Comparison of ENCODE assay signal across 2 cellular contexts in the genomic region with DNA sequence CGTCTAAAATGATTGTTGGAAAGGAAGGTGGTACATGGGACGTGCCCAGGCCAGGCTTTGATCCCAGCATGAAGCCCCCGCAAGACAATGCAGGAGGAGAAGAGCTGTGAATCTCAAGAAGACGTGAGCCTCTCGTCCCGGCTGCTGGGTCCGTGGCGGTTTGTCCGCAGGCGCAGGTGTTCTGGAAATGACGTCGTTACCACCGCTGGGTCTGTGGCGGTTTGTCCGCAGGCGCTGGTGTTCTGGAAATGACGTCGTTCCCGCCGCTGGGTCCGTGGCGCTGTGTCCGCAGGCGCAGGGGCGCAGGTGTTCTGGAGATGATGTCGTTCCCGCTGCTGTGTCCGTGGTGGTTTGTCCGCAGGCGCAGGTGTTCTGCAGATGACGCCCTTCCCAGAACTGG.
TF ChIP-seq lines count a peak whose summit lies in the region.

No MANE protein-coding gene starts in this region.

TF ChIP-seq in GM23338, 12 proteins besides CTCF, POLR2A, EP300 and RAD21 (continued from another document):
- TF ChIP-seq ZNF114 (CRISPR knock-in tag; IDR thresholded peaks at IDR 0.05) (no peak), JUNB (IDR thresholded peaks at IDR 0.05; ENCODE audit: unreplicated experiment) (no peak)

TF ChIP-seq in WTC11, 78 proteins besides CTCF, POLR2A, EP300 and RAD21 (continued from another document):
- TF ChIP-seq, protein P1, sequence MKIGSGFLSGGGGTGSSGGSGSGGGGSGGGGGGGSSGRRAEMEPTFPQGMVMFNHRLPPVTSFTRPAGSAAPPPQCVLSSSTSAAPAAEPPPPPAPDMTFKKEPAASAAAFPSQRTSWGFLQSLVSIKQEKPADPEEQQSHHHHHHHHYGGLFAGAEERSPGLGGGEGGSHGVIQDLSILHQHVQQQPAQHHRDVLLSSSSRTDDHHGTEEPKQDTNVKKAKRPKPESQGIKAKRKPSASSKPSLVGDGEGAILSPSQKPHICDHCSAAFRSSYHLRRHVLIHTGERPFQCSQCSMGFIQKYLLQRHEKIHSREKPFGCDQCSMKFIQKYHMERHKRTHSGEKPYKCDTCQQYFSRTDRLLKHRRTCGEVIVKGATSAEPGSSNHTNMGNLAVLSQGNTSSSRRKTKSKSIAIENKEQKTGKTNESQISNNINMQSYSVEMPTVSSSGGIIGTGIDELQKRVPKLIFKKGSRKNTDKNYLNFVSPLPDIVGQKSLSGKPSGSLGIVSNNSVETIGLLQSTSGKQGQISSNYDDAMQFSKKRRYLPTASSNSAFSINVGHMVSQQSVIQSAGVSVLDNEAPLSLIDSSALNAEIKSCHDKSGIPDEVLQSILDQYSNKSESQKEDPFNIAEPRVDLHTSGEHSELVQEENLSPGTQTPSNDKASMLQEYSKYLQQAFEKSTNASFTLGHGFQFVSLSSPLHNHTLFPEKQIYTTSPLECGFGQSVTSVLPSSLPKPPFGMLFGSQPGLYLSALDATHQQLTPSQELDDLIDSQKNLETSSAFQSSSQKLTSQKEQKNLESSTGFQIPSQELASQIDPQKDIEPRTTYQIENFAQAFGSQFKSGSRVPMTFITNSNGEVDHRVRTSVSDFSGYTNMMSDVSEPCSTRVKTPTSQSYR (CRISPR knock-in tag; IDR thresholded peaks at IDR 0.05): no peak
- TF ChIP-seq NR1H2 (CRISPR knock-in tag; IDR thresholded peaks at IDR 0.05) (no peak), ESRRA (CRISPR knock-in tag; IDR thresholded peaks at IDR 0.05; ENCODE audit: borderline replicate concordance) (no peak), TEAD1 (CRISPR knock-in tag; IDR thresholded peaks at IDR 0.05) (no peak), TCF7 (CRISPR knock-in tag; IDR thresholded peaks at IDR 0.05; ENCODE audit: low read depth) (no peak)
- TF ChIP-seq, protein P2, sequence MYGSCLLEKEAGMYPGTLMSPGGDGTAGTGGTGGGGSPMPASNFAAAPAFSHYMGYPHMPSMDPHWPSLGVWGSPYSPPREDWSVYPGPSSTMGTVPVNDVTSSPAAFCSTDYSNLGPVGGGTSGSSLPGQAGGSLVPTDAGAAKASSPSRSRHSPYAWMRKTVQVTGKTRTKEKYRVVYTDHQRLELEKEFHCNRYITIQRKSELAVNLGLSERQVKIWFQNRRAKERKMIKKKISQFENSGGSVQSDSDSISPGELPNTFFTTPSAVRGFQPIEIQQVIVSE (CRISPR knock-in tag; IDR thresholded peaks at IDR 0.05; ENCODE audit: borderline replicate concordance): no peak
- TF ChIP-seq, protein P3, sequence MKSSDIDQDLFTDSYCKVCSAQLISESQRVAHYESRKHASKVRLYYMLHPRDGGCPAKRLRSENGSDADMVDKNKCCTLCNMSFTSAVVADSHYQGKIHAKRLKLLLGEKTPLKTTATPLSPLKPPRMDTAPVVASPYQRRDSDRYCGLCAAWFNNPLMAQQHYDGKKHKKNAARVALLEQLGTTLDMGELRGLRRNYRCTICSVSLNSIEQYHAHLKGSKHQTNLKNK (CRISPR knock-in tag; IDR thresholded peaks at IDR 0.05): no peak
- TF ChIP-seq, protein P4, sequence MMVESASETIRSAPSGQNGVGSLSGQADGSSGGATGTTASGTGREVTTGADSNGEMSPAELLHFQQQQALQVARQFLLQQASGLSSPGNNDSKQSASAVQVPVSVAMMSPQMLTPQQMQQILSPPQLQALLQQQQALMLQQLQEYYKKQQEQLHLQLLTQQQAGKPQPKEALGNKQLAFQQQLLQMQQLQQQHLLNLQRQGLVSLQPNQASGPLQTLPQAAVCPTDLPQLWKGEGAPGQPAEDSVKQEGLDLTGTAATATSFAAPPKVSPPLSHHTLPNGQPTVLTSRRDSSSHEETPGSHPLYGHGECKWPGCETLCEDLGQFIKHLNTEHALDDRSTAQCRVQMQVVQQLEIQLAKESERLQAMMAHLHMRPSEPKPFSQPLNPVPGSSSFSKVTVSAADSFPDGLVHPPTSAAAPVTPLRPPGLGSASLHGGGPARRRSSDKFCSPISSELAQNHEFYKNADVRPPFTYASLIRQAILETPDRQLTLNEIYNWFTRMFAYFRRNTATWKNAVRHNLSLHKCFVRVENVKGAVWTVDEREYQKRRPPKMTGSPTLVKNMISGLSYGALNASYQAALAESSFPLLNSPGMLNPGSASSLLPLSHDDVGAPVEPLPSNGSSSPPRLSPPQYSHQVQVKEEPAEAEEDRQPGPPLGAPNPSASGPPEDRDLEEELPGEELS (CRISPR knock-in tag; IDR thresholded peaks at IDR 0.05): no peak
- TF ChIP-seq, protein P5, sequence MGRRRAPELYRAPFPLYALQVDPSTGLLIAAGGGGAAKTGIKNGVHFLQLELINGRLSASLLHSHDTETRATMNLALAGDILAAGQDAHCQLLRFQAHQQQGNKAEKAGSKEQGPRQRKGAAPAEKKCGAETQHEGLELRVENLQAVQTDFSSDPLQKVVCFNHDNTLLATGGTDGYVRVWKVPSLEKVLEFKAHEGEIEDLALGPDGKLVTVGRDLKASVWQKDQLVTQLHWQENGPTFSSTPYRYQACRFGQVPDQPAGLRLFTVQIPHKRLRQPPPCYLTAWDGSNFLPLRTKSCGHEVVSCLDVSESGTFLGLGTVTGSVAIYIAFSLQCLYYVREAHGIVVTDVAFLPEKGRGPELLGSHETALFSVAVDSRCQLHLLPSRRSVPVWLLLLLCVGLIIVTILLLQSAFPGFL (CRISPR knock-in tag; IDR thresholded peaks at IDR 0.05; ENCODE audit: borderline replicate concordance): no peak
